Comparison of ENCODE assay signal across 1 cellular context in the genomic region with DNA sequence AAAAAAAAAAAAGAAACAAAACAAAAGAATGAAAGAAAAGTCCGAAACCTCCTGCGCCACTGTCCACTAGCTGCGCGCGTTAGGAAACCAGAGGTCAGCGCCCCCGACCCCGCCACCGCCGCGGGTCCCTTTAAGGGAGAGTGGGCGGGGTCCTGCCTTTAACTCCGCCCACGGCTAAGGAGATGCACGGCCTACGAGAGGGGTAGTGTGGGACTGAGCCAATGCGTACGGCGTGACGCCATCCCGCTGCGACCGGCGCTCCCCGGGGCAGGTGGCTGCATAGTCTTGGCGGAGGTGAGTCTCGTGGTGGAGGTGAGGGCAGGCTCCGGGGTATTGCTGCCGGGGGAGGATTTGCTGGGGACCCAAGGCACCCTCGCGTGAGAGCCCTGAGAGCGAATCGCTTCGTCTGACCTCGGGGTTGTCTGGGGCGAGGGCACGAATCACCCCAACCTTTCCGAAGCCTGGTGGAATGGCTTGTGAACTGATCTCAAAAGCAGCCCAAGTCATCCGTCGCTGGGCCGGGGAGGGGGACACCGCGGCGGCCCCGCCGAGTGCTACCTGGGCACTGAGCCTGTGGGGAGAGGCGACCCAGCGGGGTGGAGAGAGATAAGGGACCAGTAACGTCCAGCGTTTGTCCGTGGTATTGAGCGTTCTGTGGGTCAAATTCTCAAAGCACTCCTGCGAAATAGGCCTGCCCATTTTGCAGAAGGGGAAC.
TF ChIP-seq lines count a peak whose summit lies in the region.

TSS of gene MRPS17 (plus strand) at position 241 of the 715 bp plus-strand sequence. CDS start 1,319 bp downstream, outside the sequence.

TF ChIP-seq in WTC11, 78 proteins besides CTCF, POLR2A, EP300 and RAD21 (continued from another document):
- TF ChIP-seq USF1 (CRISPR knock-in tag; IDR thresholded peaks at IDR 0.05) (peak; percentile 53; the same call in 1 of the 2 replicates), IRF2 (CRISPR knock-in tag; IDR thresholded peaks at IDR 0.05; ENCODE audit: borderline replicate concordance, low read depth) (no peak), FOXJ3 (CRISPR knock-in tag; IDR thresholded peaks at IDR 0.05; ENCODE audit: borderline replicate concordance) (no peak), NR2C2 (CRISPR knock-in tag; IDR thresholded peaks at IDR 0.05) (no peak), NFYB (CRISPR knock-in tag; conservative IDR thresholded peaks at IDR 0.05; ENCODE audit: low read depth) (no peak; the same call in 1 of the 2 replicates), GTF2I (CRISPR knock-in tag; conservative IDR thresholded peaks at IDR 0.05) (0 out of 2 replicates have a peak, but pooled peaks have one; percentile 53), TEAD4 (CRISPR knock-in tag; IDR thresholded peaks at IDR 0.05) (no peak), NFATC4 (CRISPR knock-in tag; IDR thresholded peaks at IDR 0.05) (0 out of 2 replicates have a peak, but pooled peaks have one; percentile 62), MLX (CRISPR knock-in tag; IDR thresholded peaks at IDR 0.05) (no peak), ATF3 (CRISPR knock-in tag; conservative IDR thresholded peaks at IDR 0.05) (no peak), FOXK1 (CRISPR knock-in tag; IDR thresholded peaks at IDR 0.05) (peak; percentile 91), TP53 (CRISPR knock-in tag; IDR thresholded peaks at IDR 0.05) (no peak), ATF2 (CRISPR knock-in tag; IDR thresholded peaks at IDR 0.05; ENCODE audit: borderline replicate concordance, low read depth) (no peak), ZMAT4 (CRISPR knock-in tag; IDR thresholded peaks at IDR 0.05) (no peak)
- TF ChIP-seq, protein P1, sequence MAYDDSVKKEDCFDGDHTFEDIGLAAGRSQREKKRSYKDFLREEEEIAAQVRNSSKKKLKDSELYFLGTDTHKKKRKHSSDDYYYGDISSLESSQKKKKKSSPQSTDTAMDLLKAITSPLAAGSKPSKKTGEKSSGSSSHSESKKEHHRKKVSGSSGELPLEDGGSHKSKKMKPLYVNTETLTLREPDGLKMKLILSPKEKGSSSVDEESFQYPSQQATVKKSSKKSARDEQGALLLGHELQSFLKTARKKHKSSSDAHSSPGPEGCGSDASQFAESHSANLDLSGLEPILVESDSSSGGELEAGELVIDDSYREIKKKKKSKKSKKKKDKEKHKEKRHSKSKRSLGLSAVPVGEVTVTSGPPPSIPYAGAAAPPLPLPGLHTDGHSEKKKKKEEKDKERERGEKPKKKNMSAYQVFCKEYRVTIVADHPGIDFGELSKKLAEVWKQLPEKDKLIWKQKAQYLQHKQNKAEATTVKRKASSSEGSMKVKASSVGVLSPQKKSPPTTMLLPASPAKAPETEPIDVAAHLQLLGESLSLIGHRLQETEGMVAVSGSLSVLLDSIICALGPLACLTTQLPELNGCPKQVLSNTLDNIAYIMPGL (CRISPR knock-in tag; IDR thresholded peaks at IDR 0.05), result no peak; the same call in 1 of the 2 replicates
- TF ChIP-seq, protein P2, sequence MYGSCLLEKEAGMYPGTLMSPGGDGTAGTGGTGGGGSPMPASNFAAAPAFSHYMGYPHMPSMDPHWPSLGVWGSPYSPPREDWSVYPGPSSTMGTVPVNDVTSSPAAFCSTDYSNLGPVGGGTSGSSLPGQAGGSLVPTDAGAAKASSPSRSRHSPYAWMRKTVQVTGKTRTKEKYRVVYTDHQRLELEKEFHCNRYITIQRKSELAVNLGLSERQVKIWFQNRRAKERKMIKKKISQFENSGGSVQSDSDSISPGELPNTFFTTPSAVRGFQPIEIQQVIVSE (CRISPR knock-in tag; IDR thresholded peaks at IDR 0.05; ENCODE audit: borderline replicate concordance), result no peak
- TF ChIP-seq, protein P3, sequence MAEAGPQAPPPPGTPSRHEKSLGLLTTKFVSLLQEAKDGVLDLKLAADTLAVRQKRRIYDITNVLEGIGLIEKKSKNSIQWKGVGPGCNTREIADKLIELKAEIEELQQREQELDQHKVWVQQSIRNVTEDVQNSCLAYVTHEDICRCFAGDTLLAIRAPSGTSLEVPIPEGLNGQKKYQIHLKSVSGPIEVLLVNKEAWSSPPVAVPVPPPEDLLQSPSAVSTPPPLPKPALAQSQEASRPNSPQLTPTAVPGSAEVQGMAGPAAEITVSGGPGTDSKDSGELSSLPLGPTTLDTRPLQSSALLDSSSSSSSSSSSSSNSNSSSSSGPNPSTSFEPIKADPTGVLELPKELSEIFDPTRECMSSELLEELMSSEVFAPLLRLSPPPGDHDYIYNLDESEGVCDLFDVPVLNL (CRISPR knock-in tag; IDR thresholded peaks at IDR 0.05; ENCODE audit: borderline replicate concordance, low read depth), result no peak
- TF ChIP-seq, protein P4, sequence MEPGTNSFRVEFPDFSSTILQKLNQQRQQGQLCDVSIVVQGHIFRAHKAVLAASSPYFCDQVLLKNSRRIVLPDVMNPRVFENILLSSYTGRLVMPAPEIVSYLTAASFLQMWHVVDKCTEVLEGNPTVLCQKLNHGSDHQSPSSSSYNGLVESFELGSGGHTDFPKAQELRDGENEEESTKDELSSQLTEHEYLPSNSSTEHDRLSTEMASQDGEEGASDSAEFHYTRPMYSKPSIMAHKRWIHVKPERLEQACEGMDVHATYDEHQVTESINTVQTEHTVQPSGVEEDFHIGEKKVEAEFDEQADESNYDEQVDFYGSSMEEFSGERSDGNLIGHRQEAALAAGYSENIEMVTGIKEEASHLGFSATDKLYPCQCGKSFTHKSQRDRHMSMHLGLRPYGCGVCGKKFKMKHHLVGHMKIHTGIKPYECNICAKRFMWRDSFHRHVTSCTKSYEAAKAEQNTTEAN (CRISPR knock-in tag; IDR thresholded peaks at IDR 0.05), result 0 out of 2 replicates have a peak, but pooled peaks have one; percentile 60
